Comparison of ENCODE assay signal across 13 cellular contexts in the genomic region with DNA sequence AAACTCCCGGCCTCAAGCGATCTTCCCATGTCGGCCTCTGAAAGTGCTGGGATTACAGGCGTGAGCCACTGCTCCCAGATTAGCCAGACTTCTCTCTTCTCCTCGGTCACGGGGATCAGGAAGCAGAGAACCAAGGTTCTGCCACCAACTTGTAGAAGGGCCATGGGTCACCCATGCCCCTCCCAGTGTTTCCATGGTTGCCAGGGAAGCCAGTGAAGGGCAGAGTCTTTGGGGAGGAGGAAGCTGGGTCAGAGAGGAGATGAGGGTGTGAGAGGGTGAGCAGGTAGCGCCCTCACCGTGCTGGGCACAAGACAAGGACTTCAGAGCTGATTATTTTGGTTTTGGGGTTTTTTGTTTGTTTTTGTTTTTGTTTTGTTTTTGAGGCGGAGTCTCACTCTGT.
A peak's percentile ranks its signal among the peaks of the same experiment; 100 is the strongest.
DNase-seq lines count a peak whose midpoint lies in the region; ATAC-seq, FAIRE-seq and TF ChIP-seq lines count a peak whose summit lies in the region.
"Had no signal": no experiment of that assay in that cellular context is flagged by ENCODE, and none has a peak within 500 bp of the region (broad histone marks: within the 10 kb centered on the region; RNA-seq: fewer than 3 reads in every experiment).

No MANE protein-coding gene starts in this region.

- DNase-seq in GM12891 (ENCODE audit: insufficient read length, low spot score) (no peak), RPMI8226 (peak; percentile 62), kidney (no peak), sciatic nerve (ENCODE audit: low spot score) (no peak), NCI-H345 (lab: John Stamatoyannopoulos, UW) (no peak), T1000 (lab: John Stamatoyannopoulos, UW) (no peak)
- no peak for DNase-seq in stimulated activated CD4-positive, alpha-beta T cell treated with anti-CD3 and anti-CD28 coated beads, Interleukin-12 subunit alpha, Interleukin-12 subunit beta, amount 100 ng/mL, for 4 hours
- DNase-seq: activated naive CD4-positive, alpha-beta T cell treated with anti-CD3 and anti-CD28 coated beads for 36 hours; central memory CD4-positive, alpha-beta T cell; foreskin keratinocyte; SHP77 had no signal

- TF ChIP-seq POLR2A in GM12891 (IDR thresholded peaks at IDR 0.05; ENCODE audit: low read depth, low read length): no peak

- H3K27ac ChIP-seq in kidney (ENCODE audit: low read depth in 2 of 2, low read length in 2 of 2): peak overlapping the region; percentile 98
- H3K27ac ChIP-seq: foreskin keratinocyte had no signal

- no peak overlapping the region for H3K4me3 ChIP-seq in kidney (ENCODE audit: low read length in 2 of 2)

- H3K4me1 ChIP-seq in kidney (ENCODE audit: control insufficient read depth in 1 of 2, insufficient read depth in 1 of 2, low read depth in 1 of 2, low read length in 2 of 2): peaks cover 38 to 44% of the 10 kb centered on the region in 2 donors

- H3K9ac ChIP-seq in kidney (ENCODE audit: low read length in 2 of 2): peak overlapping the region; percentile 4 to 55

- TF ChIP-seq CTCF in kidney (IDR thresholded peaks at IDR 0.05; ENCODE audit: borderline replicate concordance, extremely low read depth, insufficient read depth): no peak

- FAIRE-seq in GM12891 (lab: Jason Lieb, UNC) (peak; percentile 20), kidney (lab: Jason Lieb, UNC) (no peak)
- FAIRE-seq: H54 had no signal

- no peaks in the 10 kb centered on the region for H3K36me3 ChIP-seq in kidney (ENCODE audit: control insufficient read depth in 1 of 2, insufficient read depth in 2 of 2, low read length in 2 of 2)

- intact Hi-C loops in kidney (cut with DNase I): no loop called here
- intact Hi-C loops in sciatic nerve (cut with DNase I): no loop called here

- H3K9me3 ChIP-seq in kidney (ENCODE audit: control insufficient read depth in 1 of 2, low read length in 2 of 2): peaks cover 0 to 4% of the 10 kb centered on the region in 2 donors

- peak; percentile 23 for ATAC-seq in sciatic nerve
- no peak for ATAC-seq in GM21528 (IDR thresholded peaks at IDR 0.05; ENCODE audit: low FRiP score, unreplicated experiment)
- ATAC-seq: foreskin keratinocyte had no signal

TF ChIP-seq in GM12891, 5 proteins besides CTCF, POLR2A, EP300 and RAD21:
- TF ChIP-seq POU2F2 (IDR thresholded peaks at IDR 0.05; ENCODE audit: low read depth, low read length): no peak
- no peak for TF ChIP-seq POLR2AphosphoS5 (IDR thresholded peaks at IDR 0.05; ENCODE audit: low read depth, low read length)
- TF ChIP-seq SPI1 (IDR thresholded peaks at IDR 0.05; ENCODE audit: low read depth, low read length): no peak
- TF ChIP-seq PAX5 (IDR thresholded peaks at IDR 0.05; ENCODE audit: insufficient read depth, low read length, severe bottlenecking): no peak
- TF ChIP-seq TAF1 (IDR thresholded peaks at IDR 0.05; ENCODE audit: low read depth, low read length): no peak
